8 cellular contexts compared by ENCODE assay signal in genomic region chr13:59680429-59681024, GRCh38.
A peak's percentile ranks its signal among the peaks of the same experiment; 100 is the strongest.
DNase-seq lines count a peak whose midpoint lies in the region; ATAC-seq and TF ChIP-seq lines count a peak whose summit lies in the region.

No MANE protein-coding gene starts in this region.

- H3K4me1 ChIP-seq in RWPE2 (ENCODE audit: insufficient read depth, poor library complexity, severe bottlenecking): no peaks in the 10 kb centered on the region

- peak; percentile 79 for TF ChIP-seq CTCF in RWPE2 (IDR thresholded peaks at IDR 0.05; ENCODE audit: poor library complexity, severe bottlenecking)

- peak; percentile 51 for DNase-seq in EH (ENCODE audit: low read depth)
- no peak for DNase-seq in RWPE2 (ENCODE audit: low spot score)
- DNase-seq in iPS-NIHi11 (ENCODE audit: low spot score): peak; percentile 14
- no peak for DNase-seq in NCI-H2029 (lab: John Stamatoyannopoulos, UW)

- no peak overlapping the region for H3K4me3 ChIP-seq in RWPE2 (ENCODE audit: severe bottlenecking)

- H3K9me3 ChIP-seq in RWPE2 (ENCODE audit: severe bottlenecking): no peaks in the 10 kb centered on the region

- H3K36me3 ChIP-seq in RWPE2 (ENCODE audit: low read depth): no peaks in the 10 kb centered on the region

- no peaks in the 10 kb centered on the region for H3K27me3 ChIP-seq in RWPE2 (ENCODE audit: insufficient read depth, poor library complexity, severe bottlenecking)

- H3K27ac ChIP-seq in RWPE2 (ENCODE audit: poor library complexity, severe bottlenecking): no peak overlapping the region

- ATAC-seq in HG03103 (IDR thresholded peaks at IDR 0.05; ENCODE audit: low read depth, unreplicated experiment) (peak; percentile 52), RWPE2 (ENCODE audit: low read depth) (no peak), GM21723 (IDR thresholded peaks at IDR 0.05; ENCODE audit: unreplicated experiment) (no peak), HG02678 (IDR thresholded peaks at IDR 0.05; ENCODE audit: unreplicated experiment) (no peak), GM19452 (IDR thresholded peaks at IDR 0.05; ENCODE audit: unreplicated experiment) (no peak)

Comparison
In these comparisons a context has a peak if more than half of its experiments do, and no peak if none do; other contexts are left out.
1. DNase-seq: peak in EH (single experiment) and iPS-NIHi11 (single experiment); none in RWPE2 (single experiment) and NCI-H2029 (single experiment).